ENCODE assay signal across 1 cellular context in the genomic region with DNA sequence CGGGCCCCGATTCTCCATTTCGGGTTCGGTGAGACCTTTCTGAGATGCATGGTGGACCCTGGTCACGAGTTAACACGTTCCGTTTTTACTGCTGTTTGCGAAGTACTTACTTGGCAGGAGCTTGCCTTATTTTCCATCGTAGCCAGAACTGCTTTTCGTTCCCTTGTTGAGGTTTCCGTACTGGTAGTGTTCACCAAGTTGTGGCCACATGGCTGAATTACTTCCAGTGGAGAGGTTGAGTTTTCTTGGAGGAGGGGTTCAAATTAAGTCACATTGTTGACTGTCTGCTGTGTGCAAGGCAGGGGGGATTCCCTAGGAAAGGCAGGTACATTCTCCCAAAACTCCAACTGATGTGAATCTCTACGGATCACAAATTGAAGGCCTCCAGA.
TF ChIP-seq lines count a peak whose summit lies in the region.

No MANE protein-coding gene starts in this region.

TF ChIP-seq in endothelial cell of umbilical vein, 7 proteins besides CTCF, POLR2A, EP300 and RAD21 (continued from another document):
- TF ChIP-seq, protein P1, sequence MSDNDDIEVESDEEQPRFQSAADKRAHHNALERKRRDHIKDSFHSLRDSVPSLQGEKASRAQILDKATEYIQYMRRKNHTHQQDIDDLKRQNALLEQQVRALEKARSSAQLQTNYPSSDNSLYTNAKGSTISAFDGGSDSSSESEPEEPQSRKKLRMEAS (IDR thresholded peaks at IDR 0.05; ENCODE audit: insufficient read depth, insufficient read length): no peak
- no peak for TF ChIP-seq POLR2AphosphoS5 (IDR thresholded peaks at IDR 0.05; ENCODE audit: insufficient read depth, low read depth, low read length)
- TF ChIP-seq JUN (IDR thresholded peaks at IDR 0.05; ENCODE audit: borderline replicate concordance, insufficient read depth, insufficient read length, low read depth): no peak
- no peak for TF ChIP-seq EZH2 (IDR thresholded peaks at IDR 0.05; ENCODE audit: borderline replicate concordance, low read depth, low read length, severe bottlenecking)
